ENCODE assay signal across 30 cellular contexts in genomic region chr3:124410471-124410870, GRCh38.
DNase-seq lines count a peak whose midpoint lies in the region; ATAC-seq, FAIRE-seq and TF ChIP-seq lines count a peak whose summit lies in the region.
"Had no signal": no experiment of that assay in that cellular context is flagged by ENCODE, and none has a peak within 500 bp of the region (broad histone marks: within the 10 kb centered on the region; RNA-seq: fewer than 3 reads in every experiment).

No MANE protein-coding gene starts in this region.

- no peaks in the 10 kb centered on the region for H3K27me3 ChIP-seq in dorsolateral prefrontal cortex
- no peaks in the 10 kb centered on the region for H3K27me3 ChIP-seq in mesenchymal stem cell (ENCODE audit: control insufficient read depth in 1 of 2, insufficient read depth in 1 of 2, low read length in 2 of 2)
- H3K27me3 ChIP-seq: heart left ventricle, ovary, right atrium auricular region, testis had no signal

- no peak overlapping the region for H2BK15ac ChIP-seq in mesenchymal stem cell (ENCODE audit: low read depth, poor library complexity, severe bottlenecking)

- H3K23ac ChIP-seq in mesenchymal stem cell (ENCODE audit: low read length in 2 of 2): no peak overlapping the region

- H3K27ac ChIP-seq in dorsolateral prefrontal cortex: peak overlapping the region in 31 of 59 donors; percentile 9 to 81 (median 58)
- H3K27ac ChIP-seq in mesenchymal stem cell (ENCODE audit: low read length, poor library complexity, severe bottlenecking): no peak overlapping the region
- H3K27ac ChIP-seq: heart left ventricle, ovary, right atrium auricular region, RWPE1, testis, WERI-Rb-1 had no signal

- intact Hi-C loops in dorsolateral prefrontal cortex (cut with DNase I): no loop called here

- ATAC-seq in GM19351 (IDR thresholded peaks at IDR 0.05; ENCODE audit: unreplicated experiment): no peak
- ATAC-seq: activated CD8-positive, alpha-beta memory T cell treated with anti-CD3 and anti-CD28 coated beads, Interleukin-2, amount 10 ng/mL, durations not matched to agents 7 days and 5 days; activated T-cell treated with anti-CD3 and anti-CD28 coated beads, Interleukin-2, amount 50 U/mL, for 72 hours had no signal

- H3K4me3 ChIP-seq in dorsolateral prefrontal cortex (no peak overlapping the region), mesenchymal stem cell (ENCODE audit: insufficient read depth in 1 of 2, low read depth in 1 of 2, low read length in 2 of 2) (no peak overlapping the region)
- H3K4me3 ChIP-seq: heart left ventricle, ovary, right atrium auricular region, testis had no signal

- peaks cover 3% of the 10 kb centered on the region for H3K4me1 ChIP-seq in mesenchymal stem cell (ENCODE audit: control insufficient read depth, insufficient read depth, low read depth, low read length)
- H3K4me1 ChIP-seq: right atrium auricular region, testis had no signal

- H2AK5ac ChIP-seq in mesenchymal stem cell (ENCODE audit: low read length, severe bottlenecking): no peak overlapping the region

- no peak for TF ChIP-seq CTCF in dorsolateral prefrontal cortex (IDR thresholded peaks at IDR 0.05 in 54 of 56, conservative IDR thresholded peaks at IDR 0.05 in 2 of 56; ENCODE audit: low read depth in 1 of 56, partially characterized antibody in 56 of 56)

- H3K18ac ChIP-seq in mesenchymal stem cell (ENCODE audit: low read depth in 1 of 2, low read length in 2 of 2): no peak overlapping the region

- no CpG with 5 or more reads among the region's 3 CpGs for WGBS in mesenchymal stem cell

- no peak overlapping the region for H2AFZ ChIP-seq in mesenchymal stem cell (ENCODE audit: low read depth, low read length)

- peak; percentile 18 for DNase-seq in EH (ENCODE audit: low read depth)
- DNase-seq in RCC 7860 (ENCODE audit: low spot score): peak; percentile 69
- DNase-seq in dorsolateral prefrontal cortex: no peak
- peak; percentile 16 for DNase-seq in mesenchymal stem cell
- DNase-seq in HCEC 1CT: no peak
- no peak for DNase-seq in cerebellar cortex (ENCODE audit: low spot score)
- no peak for DNase-seq in NCI-H1930 (lab: John Stamatoyannopoulos, UW)
- DNase-seq: activated CD4-positive, alpha-beta T cell treated with anti-CD3 and anti-CD28 coated beads, Interleukin-2, amount 10 ng/mL, durations not matched to agents 24 days and 14 days; activated CD8-positive, alpha-beta memory T cell treated with anti-CD3 and anti-CD28 coated beads, Interleukin-2, amount 10 ng/mL, durations not matched to agents 7 days and 5 days; activated naive CD4-positive, alpha-beta T cell treated with anti-CD3 and anti-CD28 coated beads for 36 hours; activated T-cell treated with anti-CD3 and anti-CD28 coated beads, Interleukin-2, amount 50 U/mL, for 72 hours; amygdala; caudate nucleus; CD4-positive, CD25-positive, alpha-beta regulatory T cell; DMS 273 treated with DMSO at 0.1 percent for 48 hours; GF-D8; GOT3; heart left ventricle; Kasumi-1; left ventricle myocardium superior; NCI-H1092; NCI-H2029; NCI-H774; ovary; stimulated activated naive CD4-positive, alpha-beta T cell treated with Interleukin-2 at 50 U/mL for 16 hours; testis; WERI-Rb-1 had no signal

- no peak overlapping the region for H4K8ac ChIP-seq in mesenchymal stem cell (ENCODE audit: low read length)

- H3K9me3 ChIP-seq in mesenchymal stem cell (ENCODE audit: control insufficient read depth, low read length): no peaks in the 10 kb centered on the region
- H3K9me3 ChIP-seq: heart left ventricle, ovary, right atrium auricular region, testis had no signal

- H2BK5ac ChIP-seq in mesenchymal stem cell (ENCODE audit: low read depth, low read length, poor library complexity, severe bottlenecking): no peak overlapping the region

- no peaks in the 10 kb centered on the region for H3K79me1 ChIP-seq in mesenchymal stem cell (replicated peaks; ENCODE audit: low read length, poor library complexity, severe bottlenecking)

- H3K9ac ChIP-seq in mesenchymal stem cell (ENCODE audit: low read length): no peak overlapping the region

- H3K4me2 ChIP-seq in mesenchymal stem cell (ENCODE audit: low read length, poor library complexity, severe bottlenecking): no peak overlapping the region

- no peak overlapping the region for H3K4ac ChIP-seq in mesenchymal stem cell (ENCODE audit: low read depth in 1 of 2, low read length in 2 of 2)

- H3K36me3 ChIP-seq in mesenchymal stem cell (ENCODE audit: control insufficient read depth in 1 of 2, insufficient read depth in 2 of 2, low read depth in 1 of 2, low read length in 2 of 2): peaks cover 7 to 14% of the 10 kb centered on the region in 2 experiments
- H3K36me3 ChIP-seq: ovary had no signal

- no peak overlapping the region for H3K14ac ChIP-seq in mesenchymal stem cell (ENCODE audit: low read length in 2 of 2)

- H4K91ac ChIP-seq in mesenchymal stem cell (ENCODE audit: low read length): no peak overlapping the region

- H2BK120ac ChIP-seq in mesenchymal stem cell (ENCODE audit: low read depth, low read length): no peak overlapping the region

- FAIRE-seq in RCC 7860 (lab: Jason Lieb, UNC): no peak

- H2BK12ac ChIP-seq in mesenchymal stem cell (ENCODE audit: low read length in 2 of 2): no peak overlapping the region

Comparison
In these comparisons a context has a peak if more than half of its experiments do, and no peak if none do; other contexts are left out.
1. DNase-seq: peak in EH (single experiment), RCC 7860 (single experiment) and mesenchymal stem cell (single experiment); none in dorsolateral prefrontal cortex (0 of 10), HCEC 1CT (single experiment), cerebellar cortex (single experiment) and NCI-H1930 (0 of 2).